Comparison of ENCODE assay signal across 1 cellular context in genomic region chr20:62202083-62202395, GRCh38.
TF ChIP-seq lines count a peak whose summit lies in the region.

No MANE protein-coding gene starts in this region.

TF ChIP-seq in HepG2, 621 proteins besides CTCF, POLR2A, EP300 and RAD21:
- TF ChIP-seq SIX4 (CRISPR knock-in tag; IDR thresholded peaks at IDR 0.05) (no peak), ZC3H13 (CRISPR knock-in tag; IDR thresholded peaks at IDR 0.05) (peak; percentile 42; the same call in 1 of the 2 replicates)
